Comparison of ENCODE assay signal across 8 cellular contexts in the genomic region with DNA sequence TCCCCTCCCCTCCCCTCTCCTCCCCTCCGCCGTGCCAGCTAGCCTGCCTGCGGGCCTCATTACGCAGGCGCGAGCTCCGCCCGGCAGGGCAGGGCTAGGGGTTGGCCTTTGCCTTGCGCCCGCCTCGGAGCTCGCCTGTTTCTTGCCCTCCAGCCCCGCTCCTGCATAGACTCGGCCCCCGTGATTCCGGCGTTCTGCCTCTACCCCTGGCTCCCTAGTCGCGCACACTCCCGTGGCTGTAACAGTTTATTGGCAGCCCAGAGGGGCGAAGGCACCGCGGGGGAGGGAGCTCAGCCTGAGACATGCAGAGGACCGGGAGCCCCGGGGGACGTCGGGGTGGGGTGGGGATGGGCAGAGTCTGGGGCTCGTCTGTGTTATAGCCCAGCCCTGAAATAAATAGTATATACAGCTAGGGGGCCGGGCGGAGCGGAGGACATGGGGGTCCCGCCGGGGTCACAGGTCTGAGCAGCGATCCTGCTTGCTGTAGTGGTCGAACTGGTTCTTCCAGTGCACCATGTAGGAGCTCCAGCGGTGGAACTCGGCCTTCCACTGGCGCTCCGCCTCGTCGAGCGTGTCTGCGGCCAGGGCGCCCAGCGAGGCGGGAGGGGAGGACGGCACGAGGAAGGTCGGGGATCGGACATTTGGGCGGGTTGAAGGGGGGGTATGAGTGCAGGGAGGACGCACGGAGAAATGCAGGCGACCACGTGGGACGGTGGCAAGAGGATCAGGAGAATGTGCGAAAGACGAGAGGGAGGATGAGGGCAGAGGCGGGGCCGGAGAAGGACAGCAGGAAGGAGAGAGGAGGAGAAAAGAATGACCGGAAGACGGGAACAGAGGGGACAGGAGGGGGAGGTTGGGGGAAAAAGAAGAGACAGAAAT. TPM values are rescaled to one million over a fixed set of nuclear protein-coding genes. Genes with fewer than 3 reads are reported as not detected.
DNase-seq lines count a peak whose midpoint lies in the region; ATAC-seq and TF ChIP-seq lines count a peak whose summit lies in the region.

No MANE protein-coding gene starts in this region.

- TF ChIP-seq CTCF in GM12874 (IDR thresholded peaks at IDR 0.05; ENCODE audit: insufficient read depth, low read depth, low read length) = peak; percentile 23; the same call in 1 of the 2 replicates
- TF ChIP-seq CTCF in right atrium auricular region (IDR thresholded peaks at IDR 0.05) = no peak
- no peak for TF ChIP-seq CTCF in psoas muscle (IDR thresholded peaks at IDR 0.05)

- H3K27me3 Mint-ChIP-seq in T-helper 1 cell treated with Interleukin-12 subunit alpha and Interleukin-12 subunit beta and Interleukin-4 antibody, amounts not matched to agents 30 μg/mL and 1 μg/mL, for 36 hours (ENCODE audit: low read depth) = peaks cover 38% of the 10 kb centered on the region

- H3K9me3 ChIP-seq in right atrium auricular region = no peaks in the 10 kb centered on the region
- no peaks in the 10 kb centered on the region for H3K9me3 ChIP-seq in psoas muscle

- no peaks in the 10 kb centered on the region for H3K9me3 Mint-ChIP-seq in T-helper 1 cell treated with Interleukin-12 subunit alpha and Interleukin-12 subunit beta and Interleukin-4 antibody, amounts not matched to agents 30 μg/mL and 1 μg/mL, for 36 hours

- peaks cover 32% of the 10 kb centered on the region for H3K4me1 Mint-ChIP-seq in T-helper 1 cell treated with Interleukin-12 subunit alpha and Interleukin-12 subunit beta and Interleukin-4 antibody, amounts not matched to agents 30 μg/mL and 1 μg/mL, for 36 hours (ENCODE audit: low read depth)

- peaks cover 0 to 44% of the 10 kb centered on the region in 2 donors for H3K4me1 ChIP-seq in right atrium auricular region
- H3K4me1 ChIP-seq in psoas muscle = peaks cover 36% of the 10 kb centered on the region
- no peaks in the 10 kb centered on the region for H3K4me1 ChIP-seq in urinary bladder (ENCODE audit: insufficient read depth)

- peaks cover 31% of the 10 kb centered on the region for H3K36me3 Mint-ChIP-seq in T-helper 1 cell treated with Interleukin-12 subunit alpha and Interleukin-12 subunit beta and Interleukin-4 antibody, amounts not matched to agents 30 μg/mL and 1 μg/mL, for 36 hours (ENCODE audit: low read depth)

- intact Hi-C loops in psoas muscle (cut with DNase I) = loop anchor here in 1 of 2 donors (10.0 kb wide), 1 partner anchor 355 kb away; the partner anchor contains the start of gene FIS1

- H3K27me3 ChIP-seq in right atrium auricular region (peaks cover 0 to 6% of the 10 kb centered on the region in 2 donors), psoas muscle (ENCODE audit: insufficient read depth in 3 of 3, low read length in 2 of 3) (no peaks in the 10 kb centered on the region)

- peak overlapping the region; percentile 50 to 66 for H3K4me3 ChIP-seq in right atrium auricular region
- H3K4me3 ChIP-seq in psoas muscle = peak overlapping the region; percentile 77
- H3K4me3 ChIP-seq in urinary bladder (ENCODE audit: low read depth, low read length) = peak overlapping the region; percentile 44

- WGBS in psoas muscle, 3 donors = 0% methylated on average over 55 to 62 of the region's 62 CpGs
- WGBS in urinary bladder = under 1% methylated on average over 61 of the region's 62 CpGs

- peak overlapping the region; percentile 91 to 95 for H3K27ac ChIP-seq in right atrium auricular region
- peak overlapping the region; percentile 89 for H3K27ac ChIP-seq in psoas muscle
- H3K27ac ChIP-seq in urinary bladder (ENCODE audit: low read depth) = peak overlapping the region; percentile 93

- H3K36me3 ChIP-seq in right atrium auricular region (peaks cover 39% of the 10 kb centered on the region), psoas muscle (ENCODE audit: insufficient read depth in 1 of 2, low read depth in 1 of 2) (peaks cover 5 to 37% of the 10 kb centered on the region in 2 donors), urinary bladder (ENCODE audit: insufficient read depth) (no peaks in the 10 kb centered on the region)

- ATAC-seq in HG02798 (IDR thresholded peaks at IDR 0.05; ENCODE audit: poor library complexity, unreplicated experiment) (peak; percentile 78), psoas muscle (peak; percentile 85 to 89 (median 86))

- DNase-seq in NCI-H1694 treated with DMSO at 0.1 percent for 48 hours (lab: John Stamatoyannopoulos, UW) (peak; percentile 87), amygdala (lab: John Stamatoyannopoulos, UW) (peak; percentile 57 to 97 (median 89)), right atrium auricular region (ENCODE audit: low spot score) (peak; percentile 91), psoas muscle (peak; percentile 94 to 98)

- H3K4me3 Mint-ChIP-seq in T-helper 1 cell treated with Interleukin-12 subunit alpha and Interleukin-12 subunit beta and Interleukin-4 antibody, amounts not matched to agents 30 μg/mL and 1 μg/mL, for 36 hours = peak overlapping the region; percentile 77

- peak overlapping the region; percentile 49 for H3K27ac Mint-ChIP-seq in T-helper 1 cell treated with Interleukin-12 subunit alpha and Interleukin-12 subunit beta and Interleukin-4 antibody, amounts not matched to agents 30 μg/mL and 1 μg/mL, for 36 hours

RNA-seq across cellular contexts. Expression of gene UFSP1, which starts 0.5 kb away (rescaled TPM):
- total RNA-seq in right atrium auricular region (1 to 10 TPM; 3.0 to 3.7 TPM), psoas muscle (1 to 10 TPM; 2.5 to 8.0 (median 6.0) TPM), urinary bladder (2.6 TPM)
- polyA plus RNA-seq in psoas muscle (1 to 10 TPM; 3.7 to 7.6 (median 4.3) TPM), urinary bladder (6.2 TPM)

RNA-seq across cellular contexts. Expression of gene ACHE, which starts 5.7 kb away (rescaled TPM):
- total RNA-seq in right atrium auricular region (10 to 100 TPM in 1 of 2 donors, 1 to 10 TPM in 1; 5.4 to 33.0 TPM), psoas muscle (10 to 100 TPM; 21.4 to 99.2 (median 36.8) TPM), urinary bladder (4.0 TPM)
- polyA plus RNA-seq in psoas muscle (10 to 100 TPM; 10.7 to 23.8 (median 14.2) TPM), urinary bladder (4.3 TPM)

RNA-seq across cellular contexts. Expression of gene SRRT, which starts 15.1 kb away (rescaled TPM):
- total RNA-seq in right atrium auricular region = 10 to 100 TPM; 33.4 to 49.6 TPM
- 10 to 100 TPM; 46.8 to 79.8 (median 61.0) TPM for total RNA-seq in psoas muscle
- 10 to 100 TPM; 48.2 to 58.1 (median 51.2) TPM for polyA plus RNA-seq in psoas muscle
- total RNA-seq in urinary bladder = 31.2 TPM
- 69.9 TPM for polyA plus RNA-seq in urinary bladder

RNA-seq across cellular contexts. Expression of gene TRIP6, which starts 22.8 kb away (rescaled TPM):
- total RNA-seq in right atrium auricular region (10 to 100 TPM; 41.6 to 64.4 TPM), psoas muscle (1 to 10 TPM; 5.0 to 8.8 (median 6.8) TPM), urinary bladder (38.0 TPM)
- polyA plus RNA-seq in psoas muscle (1 to 10 TPM; 4.3 to 7.1 (median 5.3) TPM), urinary bladder (80.0 TPM)

RNA-seq across cellular contexts. Expression of gene SLC12A9, which starts 37.5 kb away (rescaled TPM):
- total RNA-seq in right atrium auricular region = 1 to 10 TPM; 5.0 to 9.0 TPM
- 1 to 10 TPM; 2.9 to 4.7 (median 3.9) TPM for total RNA-seq in psoas muscle
- polyA plus RNA-seq in psoas muscle = 1 to 10 TPM; 2.2 to 3.3 (median 2.5) TPM
- total RNA-seq in urinary bladder = 13.6 TPM
- polyA plus RNA-seq in urinary bladder = 29.0 TPM

Comparison
In these comparisons a context has a peak if more than half of its experiments do, and no peak if none do; other contexts are left out.
1. Peak in every context shown above with its lines: DNase-seq, ATAC-seq, H3K4me3 ChIP-seq and H3K27ac ChIP-seq.